ENCODE assay signal across 15 cellular contexts in the genomic region with DNA sequence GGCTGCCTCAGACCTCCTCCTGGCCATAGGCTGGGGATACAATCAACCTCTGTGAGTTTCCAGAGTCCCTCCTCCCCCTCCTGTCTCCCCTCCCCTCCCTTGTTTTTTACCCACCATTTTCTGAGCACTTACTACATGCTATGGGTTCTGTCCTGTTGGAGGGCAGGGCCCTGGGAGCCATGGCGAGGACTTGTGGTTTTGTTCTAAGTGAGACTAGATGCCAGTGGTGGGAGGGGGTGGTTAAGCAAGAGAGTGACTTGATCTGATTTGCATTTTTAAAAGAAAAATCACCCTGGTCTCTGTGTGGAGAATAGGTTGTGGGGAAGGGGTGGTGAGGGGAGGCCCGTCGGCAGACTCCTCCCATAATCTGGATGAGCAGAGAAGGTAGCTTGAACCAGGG. TPM values are rescaled to one million over a fixed set of nuclear protein-coding genes. Genes with fewer than 3 reads are reported as not detected.
DNase-seq lines count a peak whose midpoint lies in the region; ATAC-seq and TF ChIP-seq lines count a peak whose summit lies in the region.
"Had no signal": no experiment of that assay in that cellular context is flagged by ENCODE, and none has a peak within 500 bp of the region (broad histone marks: within the 10 kb centered on the region; RNA-seq: fewer than 3 reads in every experiment).

No MANE protein-coding gene starts in this region.

- peak overlapping the region; percentile 92 to 97 (median 92) for H3K27ac Mint-ChIP-seq in nephron
- H3K27ac Mint-ChIP-seq: B cell had no signal

- no peak overlapping the region for H3K4me3 Mint-ChIP-seq in nephron
- H3K4me3 Mint-ChIP-seq: B cell; CD8-positive, alpha-beta T cell had no signal

- TF ChIP-seq CTCF in fibroblast of villous mesenchyme (IDR thresholded peaks at IDR 0.05; ENCODE audit: insufficient read depth, low read depth, low read length) (no peak), nephron (IDR thresholded peaks at IDR 0.05; ENCODE audit: unreplicated experiment in 3 of 3) (no peak)

- peak; percentile 36 for DNase-seq in amniotic epithelial cell (ENCODE audit: low read depth)
- peak; percentile 1 for DNase-seq in fibroblast of villous mesenchyme (ENCODE audit: low read depth)
- DNase-seq in NK-92 treated with Interleukin-12 subunit alpha and Interleukin-12 subunit beta, amount 100 ng/mL, for 24 hours (lab: John Stamatoyannopoulos, UW) = no peak
- DNase-seq in NCI-H2081 (lab: John Stamatoyannopoulos, UW) = no peak
- DNase-seq: CD8-positive, alpha-beta T cell; IMR-90; Karpas-422; MM.1S; NCI-H1694 treated with DMSO at 0.1 percent for 48 hours; NCI-H526 treated with DMSO at 0.1 percent for 48 hours; SIG-M5 had no signal

- ATAC-seq in HG02938 (IDR thresholded peaks at IDR 0.05; ENCODE audit: unreplicated experiment) (no peak), HG02981 (IDR thresholded peaks at IDR 0.05; ENCODE audit: unreplicated experiment) (no peak)

- peaks cover 77% of the 10 kb centered on the region for H3K4me1 Mint-ChIP-seq in nephron
- H3K4me1 Mint-ChIP-seq: B cell had no signal

- H3K4me3 ChIP-seq in fibroblast of villous mesenchyme (ENCODE audit: low read depth, low read length) = no peak overlapping the region

- no peaks in the 10 kb centered on the region for H3K9me3 Mint-ChIP-seq in nephron
- H3K9me3 Mint-ChIP-seq: CD8-positive, alpha-beta T cell had no signal

- no peaks in the 10 kb centered on the region for H3K36me3 Mint-ChIP-seq in nephron (ENCODE audit: low read depth)
- H3K36me3 Mint-ChIP-seq: CD8-positive, alpha-beta T cell had no signal

- H3K27me3 Mint-ChIP-seq in nephron (ENCODE audit: low read depth) = no peaks in the 10 kb centered on the region
- H3K27me3 Mint-ChIP-seq: B cell had no signal

RNA-seq across cellular contexts. Expression of a gene that starts 39.5 kb away (rescaled TPM):
- total RNA-seq in fibroblast of villous mesenchyme = 10.6 and 24.6 TPM in 2 replicates

Comparison
In these comparisons a context has a peak if more than half of its experiments do, and no peak if none do; other contexts are left out.
1. DNase-seq: peak in amniotic epithelial cell (single experiment) and fibroblast of villous mesenchyme (single experiment); none in NK-92 treated with Interleukin-12 subunit alpha and Interleukin-12 subunit beta, amount 100 ng/mL, for 24 hours (single experiment) and NCI-H2081 (0 of 2).